14 cellular contexts compared by ENCODE assay signal in genomic region chr7:50314778-50315177, GRCh38. TPM values are rescaled to one million over a fixed set of nuclear protein-coding genes. Genes with fewer than 3 reads are reported as not detected.
DNase-seq lines count a peak whose midpoint lies in the region; ATAC-seq and TF ChIP-seq lines count a peak whose summit lies in the region.
"Had no signal": no experiment of that assay in that cellular context is flagged by ENCODE, and none has a peak within 500 bp of the region (broad histone marks: within the 10 kb centered on the region; RNA-seq: fewer than 3 reads in every experiment).

No MANE protein-coding gene starts in this region.

- intact Hi-C loops in sciatic nerve (cut with DNase I): no loop called here

- peaks cover 95% of the 10 kb centered on the region for H3K4me1 ChIP-seq in CD4-positive, CD25-positive, alpha-beta regulatory T cell (ENCODE audit: control insufficient read depth, insufficient read depth, low read length, poor library complexity, severe bottlenecking)
- H3K4me1 ChIP-seq in HUES48 (ENCODE audit: control insufficient read depth, insufficient read depth, low read length): peaks cover 39% of the 10 kb centered on the region

- POLR2A ChIA-PET in activated naive CD8-positive, alpha-beta T cell treated with anti-CD3 and anti-CD28 coated beads, Interleukin-2, amount 10 ng/mL, durations not matched to agents 7 days and 5 days (lab: Charles Lee): interaction anchor here (0.8 to 21.3 kb wide), 10 partner anchors 7 to 109 kb away, joined by 3 to 489 read pairs (median 44); partner anchors contain the start of gene IKZF1
- POLR2A ChIA-PET in naive thymus-derived CD8-positive, alpha-beta T cell (lab: Charles Lee): interaction anchor here (0.7 to 32.9 kb wide), 10 partner anchors 8 to 106 kb away, joined by 3 to 1553 read pairs (median 131); partner anchors contain the start of gene IKZF1

- peaks cover 10% of the 10 kb centered on the region for H3K36me3 ChIP-seq in CD4-positive, CD25-positive, alpha-beta regulatory T cell (ENCODE audit: control insufficient read depth, insufficient read depth, low read length)
- no peaks in the 10 kb centered on the region for H3K36me3 ChIP-seq in HUES48 (ENCODE audit: control insufficient read depth, insufficient read depth, low read length)

- no peaks in the 10 kb centered on the region for H3K9me3 Mint-ChIP-seq in CD4-positive, CD25-positive, alpha-beta regulatory T cell
- no peaks in the 10 kb centered on the region for H3K9me3 Mint-ChIP-seq in activated naive CD8-positive, alpha-beta T cell treated with anti-CD3 and anti-CD28 coated beads, Interleukin-2, amount 10 ng/mL, durations not matched to agents 7 days and 5 days
- peaks cover 0 to 1% (median 0%) of the 10 kb centered on the region in 9 donors for H3K9me3 Mint-ChIP-seq in naive thymus-derived CD8-positive, alpha-beta T cell

- H3K27ac ChIP-seq in CD4-positive, CD25-positive, alpha-beta regulatory T cell (ENCODE audit: insufficient read depth, low read length, poor library complexity, severe bottlenecking): peak overlapping the region; percentile 96
- H3K27ac ChIP-seq in HUES48 (ENCODE audit: low read depth, low read length) (peak overlapping the region; percentile 35), coronary artery (peak overlapping the region in 1 of 2 donors; percentile 7)
- H3K27ac ChIP-seq: C4-2B had no signal

- no peak for ATAC-seq in CD4-positive, CD25-positive, alpha-beta regulatory T cell (ENCODE audit: low read depth in 2 of 2)
- ATAC-seq in activated naive CD8-positive, alpha-beta T cell treated with anti-CD3 and anti-CD28 coated beads, Interleukin-2, amount 10 ng/mL, durations not matched to agents 7 days and 5 days (ENCODE audit: low read depth): no peak
- no peak for ATAC-seq in naive thymus-derived CD8-positive, alpha-beta T cell
- no peak for ATAC-seq in sciatic nerve

- H3K36me3 Mint-ChIP-seq in CD4-positive, CD25-positive, alpha-beta regulatory T cell: peaks cover 26% of the 10 kb centered on the region
- H3K36me3 Mint-ChIP-seq in activated naive CD8-positive, alpha-beta T cell treated with anti-CD3 and anti-CD28 coated beads, Interleukin-2, amount 10 ng/mL, durations not matched to agents 7 days and 5 days: peaks cover 70% of the 10 kb centered on the region
- peaks cover 0 to 33% (median 27%) of the 10 kb centered on the region in 3 donors for H3K36me3 Mint-ChIP-seq in naive thymus-derived CD8-positive, alpha-beta T cell

- H3K27me3 ChIP-seq in CD4-positive, CD25-positive, alpha-beta regulatory T cell (ENCODE audit: control insufficient read depth, insufficient read depth, low read length): no peaks in the 10 kb centered on the region
- no peaks in the 10 kb centered on the region for H3K27me3 ChIP-seq in HUES48 (ENCODE audit: control insufficient read depth, insufficient read depth, low read length)

- DNase-seq in CD4-positive, CD25-positive, alpha-beta regulatory T cell: peak in 1 of 3 donors; percentile 7
- DNase-seq in activated naive CD8-positive, alpha-beta T cell treated with anti-CD3 and anti-CD28 coated beads, Interleukin-2, amount 10 ng/mL, durations not matched to agents 7 days and 5 days: no peak
- DNase-seq in naive thymus-derived CD8-positive, alpha-beta T cell: no peak
- DNase-seq in NCI-H526 (lab: John Stamatoyannopoulos, UW) (no peak), sciatic nerve (ENCODE audit: low spot score) (no peak), ureter (ENCODE audit: low spot score) (no peak), coronary artery (ENCODE audit: low spot score) (no peak)
- DNase-seq: NCI-H1105, NCI-H446, Right ventricle myocardium superior had no signal

- no peak overlapping the region for H3K9ac ChIP-seq in HUES48 (ENCODE audit: low read depth, low read length)

- peak overlapping the region; percentile 80 to 99 (median 92) for H3K4me3 Mint-ChIP-seq in CD4-positive, CD25-positive, alpha-beta regulatory T cell
- H3K4me3 Mint-ChIP-seq in activated naive CD8-positive, alpha-beta T cell treated with anti-CD3 and anti-CD28 coated beads, Interleukin-2, amount 10 ng/mL, durations not matched to agents 7 days and 5 days: peak overlapping the region; percentile 97
- H3K4me3 Mint-ChIP-seq in naive thymus-derived CD8-positive, alpha-beta T cell: peak overlapping the region; percentile 88 to 100 (median 100)

- no peaks in the 10 kb centered on the region for H3K9me3 ChIP-seq in CD4-positive, CD25-positive, alpha-beta regulatory T cell (ENCODE audit: control insufficient read depth in 2 of 2, low read length in 2 of 2)
- no peaks in the 10 kb centered on the region for H3K9me3 ChIP-seq in HUES48 (ENCODE audit: control insufficient read depth, insufficient read depth, low read length)

- no peaks in the 10 kb centered on the region for H3K27me3 Mint-ChIP-seq in CD4-positive, CD25-positive, alpha-beta regulatory T cell
- H3K27me3 Mint-ChIP-seq in activated naive CD8-positive, alpha-beta T cell treated with anti-CD3 and anti-CD28 coated beads, Interleukin-2, amount 10 ng/mL, durations not matched to agents 7 days and 5 days: no peaks in the 10 kb centered on the region
- no peaks in the 10 kb centered on the region for H3K27me3 Mint-ChIP-seq in naive thymus-derived CD8-positive, alpha-beta T cell

- no peak for TF ChIP-seq CTCF in coronary artery (IDR thresholded peaks at IDR 0.05)

- peak overlapping the region; percentile 92 to 100 (median 97) for H3K27ac Mint-ChIP-seq in CD4-positive, CD25-positive, alpha-beta regulatory T cell
- H3K27ac Mint-ChIP-seq in activated naive CD8-positive, alpha-beta T cell treated with anti-CD3 and anti-CD28 coated beads, Interleukin-2, amount 10 ng/mL, durations not matched to agents 7 days and 5 days: peak overlapping the region; percentile 97
- peak overlapping the region in 9 of 10 donors; percentile 91 to 100 (median 99) for H3K27ac Mint-ChIP-seq in naive thymus-derived CD8-positive, alpha-beta T cell

- peaks cover 33 to 97% (median 83%) of the 10 kb centered on the region in 4 donors for H3K4me1 Mint-ChIP-seq in CD4-positive, CD25-positive, alpha-beta regulatory T cell
- peaks cover 68% of the 10 kb centered on the region for H3K4me1 Mint-ChIP-seq in activated naive CD8-positive, alpha-beta T cell treated with anti-CD3 and anti-CD28 coated beads, Interleukin-2, amount 10 ng/mL, durations not matched to agents 7 days and 5 days
- H3K4me1 Mint-ChIP-seq in naive thymus-derived CD8-positive, alpha-beta T cell: peaks cover 39 to 99% (median 88%) of the 10 kb centered on the region in 4 donors

- peak overlapping the region; percentile 88 for H3K4me3 ChIP-seq in CD4-positive, CD25-positive, alpha-beta regulatory T cell (ENCODE audit: low read depth, low read length)
- H3K4me3 ChIP-seq in HUES48 (ENCODE audit: low read depth, low read length) (no peak overlapping the region), coronary artery (no peak overlapping the region)

RNA-seq across cellular contexts. Expression of gene IKZF1, which starts 10.3 kb away (rescaled TPM):
- total RNA-seq in CD4-positive, CD25-positive, alpha-beta regulatory T cell: 376 TPM
- 100 to 1,000 TPM; 153 to 176 (median 164) TPM for polyA plus RNA-seq in CD4-positive, CD25-positive, alpha-beta regulatory T cell
- total RNA-seq in activated naive CD8-positive, alpha-beta T cell treated with anti-CD3 and anti-CD28 coated beads, Interleukin-2, amount 10 ng/mL, durations not matched to agents 7 days and 5 days: 100 to 1,000 TPM; 383 to 410 TPM
- 100 to 1,000 TPM; 416 to 435 TPM for total RNA-seq in naive thymus-derived CD8-positive, alpha-beta T cell
- polyA plus RNA-seq in naive thymus-derived CD8-positive, alpha-beta T cell: 100 to 1,000 TPM; 145 to 257 (median 209) TPM
- total RNA-seq in sciatic nerve: 20.1 TPM
- total RNA-seq in ureter: 15.2 TPM
- total RNA-seq: HT1080 had no signal
- polyA plus RNA-seq: keratinocyte had no signal

Comparison
In these comparisons a context has a peak if more than half of its experiments do, and no peak if none do; other contexts are left out.
1. RNA of gene IKZF1, which starts 10.3 kb away (total RNA-seq): 416 to 435 TPM in naive thymus-derived CD8-positive, alpha-beta T cell, 383 to 410 TPM in activated naive CD8-positive, alpha-beta T cell treated with anti-CD3 and anti-CD28 coated beads, Interleukin-2, amount 10 ng/mL, durations not matched to agents 7 days and 5 days and 376 TPM in CD4-positive, CD25-positive, alpha-beta regulatory T cell (single experiment); 20.1 TPM in sciatic nerve (single experiment) and 15.2 TPM in ureter (single experiment); every median in the first group is over 10 times any median in the second.
2. Peak in every context shown above with its lines, with median percentiles within 50 percentile points of each other: H3K27ac Mint-ChIP-seq and H3K4me3 Mint-ChIP-seq.